In the genomic region with DNA sequence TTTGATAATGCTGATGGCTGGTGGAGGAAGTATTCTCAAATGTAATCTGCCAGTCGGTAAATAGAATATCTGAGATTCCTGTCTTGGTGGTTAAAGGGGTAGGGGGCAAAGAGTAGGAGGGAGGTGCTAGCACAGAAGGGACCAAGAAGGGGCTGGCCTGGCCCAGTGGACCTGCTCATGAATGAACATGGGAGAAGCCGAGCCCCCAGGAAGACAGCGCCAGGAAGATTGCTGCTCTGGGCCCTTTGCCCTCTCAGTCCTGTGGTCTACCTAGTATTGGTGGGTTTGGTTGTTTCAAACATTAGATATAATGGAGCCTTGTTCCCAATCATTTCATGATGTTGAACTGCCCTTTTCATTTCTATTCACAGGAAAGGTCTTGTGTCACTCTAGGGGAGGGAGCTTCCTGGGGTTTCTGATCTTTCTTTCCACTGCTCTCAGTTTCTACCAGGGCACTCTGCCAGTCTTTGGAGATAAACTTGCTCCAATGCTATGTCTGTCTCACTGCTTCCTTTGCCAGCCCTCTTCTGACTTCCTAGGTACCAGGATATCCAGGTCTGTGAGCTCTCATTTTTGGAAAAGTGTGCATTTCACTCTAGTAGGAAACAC, we compare ENCODE assay signal across 19 cellular contexts. TPM values are rescaled to one million over a fixed set of nuclear protein-coding genes. Genes with fewer than 3 reads are reported as not detected.
DNase-seq lines count a peak whose midpoint lies in the region; ATAC-seq and TF ChIP-seq lines count a peak whose summit lies in the region.
"Had no signal": no experiment of that assay in that cellular context is flagged by ENCODE, and none has a peak within 500 bp of the region (broad histone marks: within the 10 kb centered on the region; RNA-seq: fewer than 3 reads in every experiment).

No MANE protein-coding gene starts in this region.

- no peak overlapping the region for H3K4me3 ChIP-seq in heart right ventricle

- H3K4me1 Mint-ChIP-seq in chondrocyte (ENCODE audit: low read depth), result peaks cover 30% of the 10 kb centered on the region
- H3K4me1 Mint-ChIP-seq in stimulated activated naive B cell treated with anti-CD40 and anti-IgM and Interleukin-4, amounts not matched to agents 10 μg/mL and 1 μg/mL and 100 μg/mL, for 72 hours, result peaks cover 38 to 57% of the 10 kb centered on the region in 2 donors

- no peaks in the 10 kb centered on the region for H3K9me3 ChIP-seq in heart right ventricle

- intact Hi-C loops in Right ventricle myocardium inferior (cut with DNase I), result no loop called here
- intact Hi-C loops in cardiac septum (cut with DNase I), result loop anchor here (10.0 kb wide), 1 partner anchor 253 kb away; no protein-coding TSS in a partner anchor
- intact Hi-C loops in heart right ventricle (cut with DNase I), result loop anchor here in 3 of 10 donors (10.0 kb wide), 1 partner anchor 103 kb away; no protein-coding TSS in a partner anchor

- peaks cover 4 to 31% (median 15%) of the 10 kb centered on the region in 9 donors for H3K4me1 ChIP-seq in heart right ventricle

- in situ Hi-C loops in GM13976 (cut with MboI; ENCODE audit: low sequenced_read_pairs, unreplicated experiment), result no loop called here

- H3K36me3 Mint-ChIP-seq in chondrocyte (ENCODE audit: low read depth), result peaks cover 3% of the 10 kb centered on the region
- H3K36me3 Mint-ChIP-seq in stimulated activated naive B cell treated with anti-CD40 and anti-IgM and Interleukin-4, amounts not matched to agents 10 μg/mL and 1 μg/mL and 100 μg/mL, for 72 hours, result peaks cover 12 to 22% of the 10 kb centered on the region in 2 donors

- no peaks in the 10 kb centered on the region for H3K27me3 ChIP-seq in heart right ventricle

- DNase-seq in Right ventricle myocardium inferior (ENCODE audit: missing footprints) (no peak), cardiac septum (ENCODE audit: low spot score) (no peak), chondrocyte (ENCODE audit: low spot score) (no peak), heart right ventricle (peak in 1 of 2 donors; percentile 29), GM13976 (ENCODE audit: low spot score) (no peak), dedifferentiated amniotic fluid mesenchymal stem cell (ENCODE audit: extremely low spot score) (no peak), T1000 (lab: John Stamatoyannopoulos, UW) (no peak)
- DNase-seq in stimulated activated naive B cell treated with anti-CD40 and anti-IgM and Interleukin-4, amounts not matched to agents 10 μg/mL and 1 μg/mL and 100 μg/mL, for 72 hours, result no peak
- DNase-seq: Calu3; CD4-positive, alpha-beta T cell; GOT3; KG1; NCI-H1105 treated with DMSO at 0.1 percent for 48 hours; NCI-H1694; NCI-H2107; NCI-H510A treated with DMSO at 0.1 percent for 48 hours; NCI-H82; OCI-M1; SIG-M5 had no signal

- H3K9me3 Mint-ChIP-seq in chondrocyte (ENCODE audit: low read depth), result no peaks in the 10 kb centered on the region
- H3K9me3 Mint-ChIP-seq in stimulated activated naive B cell treated with anti-CD40 and anti-IgM and Interleukin-4, amounts not matched to agents 10 μg/mL and 1 μg/mL and 100 μg/mL, for 72 hours, result no peaks in the 10 kb centered on the region
- H3K9me3 Mint-ChIP-seq: CD4-positive, alpha-beta T cell had no signal

- TF ChIP-seq CTCF in chondrocyte (IDR thresholded peaks at IDR 0.05) (no peak), heart right ventricle (IDR thresholded peaks at IDR 0.05) (no peak), GM13976 (IDR thresholded peaks at IDR 0.05; ENCODE audit: borderline replicate concordance, control extremely low read depth, extremely low read depth, insufficient read depth, missing control alignments) (no peak)

- ATAC-seq in Right ventricle myocardium inferior, result peak; percentile 43
- peak in 5 of 8 donors; percentile 36 to 70 (median 50) for ATAC-seq in heart right ventricle
- ATAC-seq in stimulated activated naive B cell treated with anti-CD40 and anti-IgM and Interleukin-4, amounts not matched to agents 10 μg/mL and 1 μg/mL and 100 μg/mL, for 72 hours (replicated peaks), result no peak

- peaks cover 0 to 10% (median 0%) of the 10 kb centered on the region in 9 donors for H3K36me3 ChIP-seq in heart right ventricle

- no peak overlapping the region for H3K4me3 Mint-ChIP-seq in chondrocyte (ENCODE audit: unreplicated experiment)
- no peak overlapping the region for H3K4me3 Mint-ChIP-seq in stimulated activated naive B cell treated with anti-CD40 and anti-IgM and Interleukin-4, amounts not matched to agents 10 μg/mL and 1 μg/mL and 100 μg/mL, for 72 hours

- H3K27me3 Mint-ChIP-seq in chondrocyte (ENCODE audit: low read depth), result no peaks in the 10 kb centered on the region
- peaks cover 0 to 13% of the 10 kb centered on the region in 2 donors for H3K27me3 Mint-ChIP-seq in stimulated activated naive B cell treated with anti-CD40 and anti-IgM and Interleukin-4, amounts not matched to agents 10 μg/mL and 1 μg/mL and 100 μg/mL, for 72 hours

- H3K27ac Mint-ChIP-seq in chondrocyte (ENCODE audit: unreplicated experiment), result peak overlapping the region; percentile 17
- peak overlapping the region; percentile 15 for H3K27ac Mint-ChIP-seq in stimulated activated naive B cell treated with anti-CD40 and anti-IgM and Interleukin-4, amounts not matched to agents 10 μg/mL and 1 μg/mL and 100 μg/mL, for 72 hours
- H3K27ac Mint-ChIP-seq: CD4-positive, alpha-beta T cell had no signal

- WGBS in heart right ventricle, 2 donors, result 87 to 90% methylated on average over 3 of the region's 3 CpGs

- H3K27ac ChIP-seq in heart right ventricle, result no peak overlapping the region

RNA-seq across cellular contexts. Expression of a gene that starts 5.3 kb away (rescaled TPM):
- total RNA-seq in Right ventricle myocardium inferior (0.38 TPM), cardiac septum (0.38 TPM), chondrocyte (6.7 to 15.7 TPM (median 13.2 TPM) in 3 replicates), heart right ventricle (under 1 TPM; 0.06 to 0.74 (median 0.27) TPM)
- under 1 TPM; 0.28 to 0.95 TPM for polyA plus RNA-seq in heart right ventricle
- total RNA-seq: CD4-positive, alpha-beta T cell had no signal

RNA-seq across cellular contexts. Expression of a gene that starts 52.3 kb away (rescaled TPM):
- total RNA-seq in Right ventricle myocardium inferior (48.1 TPM), cardiac septum (50.4 TPM), chondrocyte (67.1 to 77.2 TPM (median 70.5 TPM) in 3 replicates), heart right ventricle (10 to 100 TPM; 41.9 to 64.2 (median 57.9) TPM)
- polyA plus RNA-seq in heart right ventricle, result 10 to 100 TPM; 33.7 to 69.2 TPM

RNA-seq across cellular contexts. Expression of a gene that starts 52.9 kb away (rescaled TPM):
- total RNA-seq in Right ventricle myocardium inferior, result 12.8 TPM
- total RNA-seq in cardiac septum, result 15.6 TPM
- 84.9 to 89.9 TPM (median 86.4 TPM) in 3 replicates for total RNA-seq in chondrocyte
- 10 to 100 TPM; 10.8 to 18.4 (median 13.3) TPM for total RNA-seq in heart right ventricle
- 10 to 100 TPM in 1 of 2 donors, 1 to 10 TPM in 1; 3.5 to 12.1 TPM for polyA plus RNA-seq in heart right ventricle

Comparison
In these comparisons a context has a peak if more than half of its experiments do, and no peak if none do; other contexts are left out.
1. ATAC-seq: peak in Right ventricle myocardium inferior (single experiment) and heart right ventricle (5 of 8); none in stimulated activated naive B cell treated with anti-CD40 and anti-IgM and Interleukin-4, amounts not matched to agents 10 μg/mL and 1 μg/mL and 100 μg/mL, for 72 hours (0 of 2).